Comparison of ENCODE assay signal across 1 cellular context in the genomic region with DNA sequence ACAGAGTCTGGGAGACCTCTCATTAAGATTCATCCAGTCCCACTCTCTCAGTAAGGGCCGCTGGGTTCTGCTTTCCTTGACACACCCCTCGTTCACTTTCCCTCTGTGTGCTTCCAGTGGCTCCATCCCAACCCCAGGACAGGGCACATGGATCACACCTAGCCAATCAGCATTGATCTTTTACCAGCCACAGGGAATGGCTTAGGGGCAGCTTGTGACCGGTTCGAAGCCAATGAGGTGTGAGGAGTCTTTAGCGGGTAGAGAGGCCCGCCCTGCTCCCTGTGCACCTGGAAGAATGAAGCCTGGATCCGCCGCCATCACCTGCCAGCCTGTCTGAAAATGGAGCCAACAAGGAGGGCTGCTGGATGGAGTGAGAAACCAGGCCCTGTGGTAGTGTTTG.
TF ChIP-seq lines count a peak whose summit lies in the region.

No MANE protein-coding gene starts in this region.

TF ChIP-seq in K562, 482 proteins besides CTCF, POLR2A, EP300 and RAD21:
- no peak for TF ChIP-seq EHMT2 (IDR thresholded peaks at IDR 0.05)
- no peak for TF ChIP-seq RNF2 (IDR thresholded peaks at IDR 0.05)
- TF ChIP-seq CEBPG (CRISPR knock-in tag; IDR thresholded peaks at IDR 0.05), result no peak
- TF ChIP-seq CEBPG (tag; conservative IDR thresholded peaks at IDR 0.05 in 1 of 2, IDR thresholded peaks at IDR 0.05 in 1 of 2), result no peak
- TF ChIP-seq, protein P1, sequence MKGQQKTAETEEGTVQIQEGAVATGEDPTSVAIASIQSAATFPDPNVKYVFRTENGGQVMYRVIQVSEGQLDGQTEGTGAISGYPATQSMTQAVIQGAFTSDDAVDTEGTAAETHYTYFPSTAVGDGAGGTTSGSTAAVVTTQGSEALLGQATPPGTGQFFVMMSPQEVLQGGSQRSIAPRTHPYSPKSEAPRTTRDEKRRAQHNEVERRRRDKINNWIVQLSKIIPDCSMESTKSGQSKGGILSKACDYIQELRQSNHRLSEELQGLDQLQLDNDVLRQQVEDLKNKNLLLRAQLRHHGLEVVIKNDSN (CRISPR knock-in tag; IDR thresholded peaks at IDR 0.05), result 0 out of 2 replicates have a peak, but pooled peaks have one; percentile 17
- TF ChIP-seq CCNT2 (IDR thresholded peaks at IDR 0.05; ENCODE audit: borderline replicate concordance, extremely low read depth, insufficient read length, low read depth, low read length), result no peak
- no peak for TF ChIP-seq ZNF212 (CRISPR knock-in tag; IDR thresholded peaks at IDR 0.05)
- TF ChIP-seq, protein P2, sequence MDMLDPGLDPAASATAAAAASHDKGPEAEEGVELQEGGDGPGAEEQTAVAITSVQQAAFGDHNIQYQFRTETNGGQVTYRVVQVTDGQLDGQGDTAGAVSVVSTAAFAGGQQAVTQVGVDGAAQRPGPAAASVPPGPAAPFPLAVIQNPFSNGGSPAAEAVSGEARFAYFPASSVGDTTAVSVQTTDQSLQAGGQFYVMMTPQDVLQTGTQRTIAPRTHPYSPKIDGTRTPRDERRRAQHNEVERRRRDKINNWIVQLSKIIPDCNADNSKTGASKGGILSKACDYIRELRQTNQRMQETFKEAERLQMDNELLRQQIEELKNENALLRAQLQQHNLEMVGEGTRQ (CRISPR knock-in tag; IDR thresholded peaks at IDR 0.05), result peak; percentile 34; the same call in 1 of the 2 replicates
